1 cellular context compared by ENCODE assay signal in the genomic region with DNA sequence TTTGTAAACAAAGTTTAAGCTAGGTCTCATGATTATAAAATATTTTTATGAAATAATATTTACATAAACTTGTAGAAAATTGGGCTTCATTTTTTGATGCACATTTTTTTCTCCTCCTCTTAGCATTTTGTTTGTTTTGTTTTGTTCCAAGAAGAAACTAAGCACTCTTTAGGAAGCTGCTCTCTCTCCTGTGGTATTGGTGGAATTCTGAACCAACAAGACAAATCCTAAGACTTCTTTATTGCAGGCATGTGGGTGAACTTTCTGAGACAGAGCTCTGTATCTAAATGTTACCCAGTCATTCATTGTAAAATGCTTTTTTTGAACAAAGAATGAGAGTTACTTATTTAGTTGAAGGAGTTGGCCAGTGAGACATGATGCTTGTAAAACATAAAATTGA.
TF ChIP-seq lines count a peak whose summit lies in the region.

No MANE protein-coding gene starts in this region.

TF ChIP-seq in A549, 52 proteins besides CTCF, POLR2A, EP300 and RAD21:
- TF ChIP-seq RCOR1 (IDR thresholded peaks at IDR 0.05; ENCODE audit: low read depth, low read length) = no peak
- no peak for TF ChIP-seq JUN (IDR thresholded peaks at IDR 0.05)
- TF ChIP-seq ZNF302 (CRISPR knock-in tag; IDR thresholded peaks at IDR 0.05) = no peak
- no peak for TF ChIP-seq FOXS1 (CRISPR knock-in tag; IDR thresholded peaks at IDR 0.05)
- no peak for TF ChIP-seq EHMT2 (IDR thresholded peaks at IDR 0.05; ENCODE audit: low read depth)
- no peak for TF ChIP-seq ZC3H11A (IDR thresholded peaks at IDR 0.05)
- TF ChIP-seq NPAS2 (CRISPR knock-in tag; IDR thresholded peaks at IDR 0.05; ENCODE audit: borderline replicate concordance) = no peak
- no peak for TF ChIP-seq SREBF2 (IDR thresholded peaks at IDR 0.05)
- TF ChIP-seq PHF8 (IDR thresholded peaks at IDR 0.05; ENCODE audit: borderline replicate concordance, low read depth) = no peak
